In genomic region chr9:21267806-21268657, GRCh38 we compare ENCODE assay signal across 15 cellular contexts. TPM values are rescaled to one million over a fixed set of nuclear protein-coding genes. Genes with fewer than 3 reads are reported as not detected.
A peak's percentile ranks its signal among the peaks of the same experiment; 100 is the strongest.
DNase-seq lines count a peak whose midpoint lies in the region; ATAC-seq lines count a peak whose summit lies in the region.
"Had no signal": no experiment of that assay in that cellular context is flagged by ENCODE, and none has a peak within 500 bp of the region (broad histone marks: within the 10 kb centered on the region; RNA-seq: fewer than 3 reads in every experiment).

No MANE protein-coding gene starts in this region.

- H3K4me2 ChIP-seq in mesendoderm (ENCODE audit: low read length), result no peak overlapping the region
- H3K4me2 ChIP-seq: smooth muscle cell had no signal

- no peak overlapping the region for H3K9ac ChIP-seq in mesendoderm (ENCODE audit: low read length)

- no CpG with 5 or more reads among the region's 4 CpGs for WGBS in mesendoderm (ENCODE audit: extremely low coverage, insufficient coverage, low lambda C conversion rate)

- peaks cover 4% of the 10 kb centered on the region for H3K9me3 Mint-ChIP-seq in activated T-cell treated with anti-CD3 and anti-CD28 coated beads, Interleukin-2, amount 50 U/mL, for 4 hours
- H3K9me3 Mint-ChIP-seq: natural killer cell treated with Interleukin-12 subunit alpha and Interleukin-12 subunit beta and Interleukin-15 and Interleukin-18, amount 100 ng/mL, for 72 hours had no signal

- no peak overlapping the region for H3K4me3 Mint-ChIP-seq in activated T-cell treated with anti-CD3 and anti-CD28 coated beads, Interleukin-2, amount 50 U/mL, for 4 hours
- H3K4me3 Mint-ChIP-seq: natural killer cell treated with Interleukin-12 subunit alpha and Interleukin-12 subunit beta and Interleukin-15 and Interleukin-18, amount 100 ng/mL, for 72 hours had no signal

- H2BK120ac ChIP-seq in mesendoderm (ENCODE audit: low read depth, low read length), result no peak overlapping the region

- H3K27me3 ChIP-seq in mesendoderm (ENCODE audit: insufficient read depth, low read length, poor library complexity), result peaks cover 24% of the 10 kb centered on the region
- H3K27me3 ChIP-seq: vagina had no signal

- no peak overlapping the region for H3K4me3 ChIP-seq in mesendoderm (ENCODE audit: low read length)
- H3K4me3 ChIP-seq: smooth muscle cell, vagina had no signal

- no peaks in the 10 kb centered on the region for H3K4me1 Mint-ChIP-seq in activated T-cell treated with anti-CD3 and anti-CD28 coated beads, Interleukin-2, amount 50 U/mL, for 4 hours (ENCODE audit: low read depth)

- H3K56ac ChIP-seq in mesendoderm (ENCODE audit: low read length), result no peak overlapping the region

- H2BK15ac ChIP-seq in mesendoderm (replicated peaks; ENCODE audit: low read depth), result no peak overlapping the region

- H3K27me3 Mint-ChIP-seq in activated T-cell treated with anti-CD3 and anti-CD28 coated beads, Interleukin-2, amount 50 U/mL, for 4 hours (ENCODE audit: low read depth), result peaks cover 13% of the 10 kb centered on the region

- no peak overlapping the region for H3K18ac ChIP-seq in mesendoderm (ENCODE audit: low read length)

- H2AK5ac ChIP-seq in mesendoderm (ENCODE audit: low read length), result no peak overlapping the region

- no peaks in the 10 kb centered on the region for H3K4me1 ChIP-seq in mesendoderm (ENCODE audit: control insufficient read depth, low read depth, low read length)
- H3K4me1 ChIP-seq: vagina had no signal

- DNase-seq in OCI-M1 (lab: John Stamatoyannopoulos, UW) (peak; percentile 58), activated gamma-delta T cell (lab: John Stamatoyannopoulos, UW) (no peak), mesendoderm (no peak)
- DNase-seq in activated T-cell treated with anti-CD3 and anti-CD28 coated beads, Interleukin-2, amount 50 U/mL, for 4 hours, result no peak
- no peak for DNase-seq in activated naive CD4-positive, alpha-beta T cell (lab: John Stamatoyannopoulos, UW)
- DNase-seq: activated CD8-positive, alpha-beta memory T cell treated with anti-CD3 and anti-CD28 coated beads, Interleukin-2, amount 50 U/mL, for 4 hours; foreskin melanocyte had no signal

- H2BK5ac ChIP-seq in mesendoderm (ENCODE audit: low read length), result no peak overlapping the region

- no peak overlapping the region for H4K5ac ChIP-seq in mesendoderm (ENCODE audit: low read length)

- ATAC-seq in GM18502 (IDR thresholded peaks at IDR 0.05; ENCODE audit: poor library complexity, unreplicated experiment), result peak; percentile 63
- ATAC-seq in GM19463 (IDR thresholded peaks at IDR 0.05; ENCODE audit: unreplicated experiment), result peak; percentile 46
- ATAC-seq in HG02981 (IDR thresholded peaks at IDR 0.05; ENCODE audit: unreplicated experiment), result peak; percentile 37
- ATAC-seq in activated T-cell treated with anti-CD3 and anti-CD28 coated beads, Interleukin-2, amount 50 U/mL, for 4 hours, result no peak
- ATAC-seq: natural killer cell treated with Interleukin-12 subunit alpha and Interleukin-12 subunit beta and Interleukin-15 and Interleukin-18, amount 100 ng/mL, for 72 hours had no signal

- H4K8ac ChIP-seq in mesendoderm (ENCODE audit: low read depth, low read length), result no peak overlapping the region

- no peaks in the 10 kb centered on the region for H3K36me3 Mint-ChIP-seq in activated T-cell treated with anti-CD3 and anti-CD28 coated beads, Interleukin-2, amount 50 U/mL, for 4 hours (ENCODE audit: insufficient read depth)

- no peaks in the 10 kb centered on the region for H3K79me2 ChIP-seq in mesendoderm (ENCODE audit: control insufficient read depth, insufficient read depth, low read length)

- no peak overlapping the region for H3K4ac ChIP-seq in mesendoderm (ENCODE audit: low read depth, low read length)

- H3K27ac ChIP-seq in mesendoderm (ENCODE audit: low read depth, low read length), result no peak overlapping the region
- H3K27ac ChIP-seq: RWPE1, vagina had no signal

- no peaks in the 10 kb centered on the region for H3K36me3 ChIP-seq in mesendoderm (ENCODE audit: control insufficient read depth, insufficient read depth, low read length)
- H3K36me3 ChIP-seq: vagina had no signal

- no peaks in the 10 kb centered on the region for H3K79me1 ChIP-seq in mesendoderm (ENCODE audit: low read length)

- no peak overlapping the region for H3K23ac ChIP-seq in mesendoderm (ENCODE audit: low read length)

RNA-seq across cellular contexts. Expression of gene IFNA14, which starts 28.2 kb away (rescaled TPM):
- not detected for total RNA-seq in activated T-cell treated with anti-CD3 and anti-CD28 coated beads, Interleukin-2, amount 50 U/mL, for 4 hours
- polyA plus RNA-seq in mesendoderm (2013, experiment 1 of 2), result not detected
- polyA plus RNA-seq in mesendoderm (2013, experiment 2 of 2), result not detected
- total RNA-seq: kidney epithelial cell; natural killer cell treated with Interleukin-12 subunit alpha and Interleukin-12 subunit beta and Interleukin-15 and Interleukin-18, amount 100 ng/mL, for 72 hours; smooth muscle cell; vagina had no signal
- polyA plus RNA-seq: smooth muscle cell had no signal

RNA-seq across cellular contexts. Expression of gene IFNA5, which starts 37.1 kb away (rescaled TPM):
- total RNA-seq in activated T-cell treated with anti-CD3 and anti-CD28 coated beads, Interleukin-2, amount 50 U/mL, for 4 hours, result not detected
- polyA plus RNA-seq in mesendoderm (2013, experiment 1 of 2), result not detected
- polyA plus RNA-seq in mesendoderm (2013, experiment 2 of 2), result not detected
- total RNA-seq: kidney epithelial cell; natural killer cell treated with Interleukin-12 subunit alpha and Interleukin-12 subunit beta and Interleukin-15 and Interleukin-18, amount 100 ng/mL, for 72 hours; vagina had no signal
- polyA plus RNA-seq: smooth muscle cell had no signal

RNA-seq across cellular contexts. Expression of gene IFNA17, which starts 40.0 kb away (rescaled TPM):
- not detected for total RNA-seq in activated T-cell treated with anti-CD3 and anti-CD28 coated beads, Interleukin-2, amount 50 U/mL, for 4 hours
- not detected for polyA plus RNA-seq in mesendoderm (2013, experiment 1 of 2)
- polyA plus RNA-seq in mesendoderm (2013, experiment 2 of 2), result not detected
- total RNA-seq: kidney epithelial cell; natural killer cell treated with Interleukin-12 subunit alpha and Interleukin-12 subunit beta and Interleukin-15 and Interleukin-18, amount 100 ng/mL, for 72 hours; smooth muscle cell; vagina had no signal
- polyA plus RNA-seq: smooth muscle cell had no signal

RNA-seq across cellular contexts. Expression of gene IFNA16, which starts 50.9 kb away (rescaled TPM):
- total RNA-seq in activated T-cell treated with anti-CD3 and anti-CD28 coated beads, Interleukin-2, amount 50 U/mL, for 4 hours, result not detected
- not detected for polyA plus RNA-seq in mesendoderm (2013, experiment 1 of 2)
- not detected for polyA plus RNA-seq in mesendoderm (2013, experiment 2 of 2)
- total RNA-seq: kidney epithelial cell; natural killer cell treated with Interleukin-12 subunit alpha and Interleukin-12 subunit beta and Interleukin-15 and Interleukin-18, amount 100 ng/mL, for 72 hours; smooth muscle cell; vagina had no signal
- polyA plus RNA-seq: smooth muscle cell had no signal

Comparison
In these comparisons a context has a peak if more than half of its experiments do, and no peak if none do; other contexts are left out.
1. ATAC-seq: peak in GM18502 (single experiment), GM19463 (single experiment) and HG02981 (single experiment); none in activated T-cell treated with anti-CD3 and anti-CD28 coated beads, Interleukin-2, amount 50 U/mL, for 4 hours (0 of 2).